In genomic region chr3:195642311-195642710, GRCh38 we compare ENCODE assay signal across 4 cellular contexts. TPM values are rescaled to one million over a fixed set of nuclear protein-coding genes. Genes with fewer than 3 reads are reported as not detected.
"Had no signal": no experiment of that assay in that cellular context is flagged by ENCODE, and none has a peak within 500 bp of the region (broad histone marks: within the 10 kb centered on the region; RNA-seq: fewer than 3 reads in every experiment).

No MANE protein-coding gene starts in this region.

RNA-seq across cellular contexts. Expression of gene APOD, which starts 58.6 kb away (rescaled TPM):
- total RNA-seq: natural killer cell, renal cortical epithelial cell had no signal
- polyA plus RNA-seq: naive thymus-derived CD4-positive, alpha-beta T cell; neural cell had no signal
